In the genomic region with DNA sequence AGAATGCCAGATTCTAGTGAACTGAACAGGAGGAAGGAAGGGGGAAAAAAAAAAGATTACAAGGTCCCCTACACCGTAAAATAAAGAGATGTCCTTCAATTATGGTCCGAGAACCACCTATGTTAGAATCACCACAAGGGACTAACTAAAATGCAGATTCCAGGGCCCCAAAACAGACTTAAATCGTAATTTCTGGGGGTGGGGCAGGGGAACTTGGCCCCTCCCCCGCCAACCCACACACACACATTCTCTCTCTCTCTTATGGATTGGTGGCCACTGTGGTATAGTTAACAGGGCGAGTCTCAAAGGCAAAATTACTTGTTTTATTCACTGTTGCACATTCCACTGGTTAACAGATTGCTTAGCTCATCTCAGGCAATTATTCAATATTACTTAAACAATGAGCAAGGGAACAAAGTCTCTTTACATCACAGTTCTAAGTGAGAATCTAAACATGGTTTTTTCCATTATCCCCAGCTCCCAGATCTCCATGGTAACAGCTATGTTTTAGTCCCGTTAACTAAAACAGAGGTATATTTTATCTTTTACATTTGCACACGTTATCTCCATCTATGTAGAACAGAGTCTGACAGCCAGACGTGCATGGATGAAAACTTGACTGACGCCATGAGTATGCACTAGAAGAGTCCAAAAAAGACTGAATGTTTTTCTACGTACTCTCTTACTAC, we compare ENCODE assay signal across 1 cellular context.
TF ChIP-seq lines count a peak whose summit lies in the region.

No MANE protein-coding gene starts in this region.

TF ChIP-seq in IMR-90, 13 proteins besides CTCF, POLR2A, EP300 and RAD21:
- TF ChIP-seq CEBPB (IDR thresholded peaks at IDR 0.05; ENCODE audit: low read depth, low read length) (no peak), SMC3 (IDR thresholded peaks at IDR 0.05; ENCODE audit: low read depth, low read length) (no peak), FOS (IDR thresholded peaks at IDR 0.05; ENCODE audit: low read depth, low read length) (no peak), MXI1 (IDR thresholded peaks at IDR 0.05; ENCODE audit: borderline replicate concordance, low read depth, low read length) (no peak), NFE2L2 (IDR thresholded peaks at IDR 0.05; ENCODE audit: low read depth, low read length) (no peak), BHLHE40 (IDR thresholded peaks at IDR 0.05; ENCODE audit: low read depth, low read length) (no peak), RFX5 (IDR thresholded peaks at IDR 0.05; ENCODE audit: low read depth, low read length) (no peak), RCOR1 (IDR thresholded peaks at IDR 0.05; ENCODE audit: insufficient replicate concordance, low read length) (no peak), MAZ (IDR thresholded peaks at IDR 0.05; ENCODE audit: borderline replicate concordance, low read depth, low read length) (no peak), MAFK (IDR thresholded peaks at IDR 0.05; ENCODE audit: low read depth, low read length) (no peak), CHD1 (IDR thresholded peaks at IDR 0.05; ENCODE audit: low read depth, low read length) (no peak), ELK1 (IDR thresholded peaks at IDR 0.05; ENCODE audit: borderline replicate concordance, low read depth, low read length) (no peak)
- TF ChIP-seq, protein P1, sequence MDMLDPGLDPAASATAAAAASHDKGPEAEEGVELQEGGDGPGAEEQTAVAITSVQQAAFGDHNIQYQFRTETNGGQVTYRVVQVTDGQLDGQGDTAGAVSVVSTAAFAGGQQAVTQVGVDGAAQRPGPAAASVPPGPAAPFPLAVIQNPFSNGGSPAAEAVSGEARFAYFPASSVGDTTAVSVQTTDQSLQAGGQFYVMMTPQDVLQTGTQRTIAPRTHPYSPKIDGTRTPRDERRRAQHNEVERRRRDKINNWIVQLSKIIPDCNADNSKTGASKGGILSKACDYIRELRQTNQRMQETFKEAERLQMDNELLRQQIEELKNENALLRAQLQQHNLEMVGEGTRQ (IDR thresholded peaks at IDR 0.05; ENCODE audit: low read depth, low read length), result no peak
